ENCODE assay signal across 19 cellular contexts in the genomic region with DNA sequence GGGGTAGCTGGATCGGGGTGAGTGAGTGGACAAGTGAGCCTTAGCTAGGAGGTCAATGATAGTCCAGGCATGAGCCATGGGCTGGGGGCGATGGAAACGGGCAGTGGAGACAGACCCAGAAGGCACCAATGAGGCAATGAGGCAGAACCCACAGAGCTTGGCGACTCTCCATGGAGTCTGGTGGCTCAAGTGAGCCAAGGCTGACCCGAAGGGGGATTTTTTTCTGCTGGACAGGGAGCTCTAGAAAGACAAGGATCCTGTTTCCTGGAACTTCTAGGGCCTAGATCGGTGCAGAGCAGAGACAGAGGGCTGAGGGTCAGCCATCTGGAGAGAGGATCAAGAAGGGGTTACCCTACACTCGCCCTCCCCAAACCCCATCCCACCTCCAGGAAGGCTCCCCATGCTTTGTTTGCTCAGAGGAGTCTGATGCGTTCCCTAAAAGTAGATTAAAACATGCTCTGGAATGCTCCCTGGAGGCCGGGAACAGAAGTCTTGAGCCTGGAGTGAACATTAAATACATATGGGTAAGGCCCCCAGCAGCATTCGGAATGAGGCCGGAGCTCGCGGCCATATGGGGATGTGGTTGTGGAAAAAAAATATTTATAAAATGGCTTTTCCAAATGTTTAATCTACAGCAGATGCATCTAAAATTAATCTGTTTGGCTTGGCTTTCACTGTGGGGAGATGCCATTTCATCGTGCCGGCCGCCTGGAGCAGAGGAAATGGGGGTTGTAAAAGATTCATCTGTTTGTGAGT.
DNase-seq lines count a peak whose midpoint lies in the region; ATAC-seq and TF ChIP-seq lines count a peak whose summit lies in the region.
"Had no signal": no experiment of that assay in that cellular context is flagged by ENCODE, and none has a peak within 500 bp of the region (broad histone marks: within the 10 kb centered on the region; RNA-seq: fewer than 3 reads in every experiment).

No MANE protein-coding gene starts in this region.

- no peaks in the 10 kb centered on the region for H3K36me3 ChIP-seq in brain microvascular endothelial cell (replicated peaks)
- H3K36me3 ChIP-seq: Peyer's patch had no signal

- no peaks in the 10 kb centered on the region for H3K4me1 Mint-ChIP-seq in activated CD4-positive, alpha-beta memory T cell treated with anti-CD3 and anti-CD28 coated beads for 36 hours (ENCODE audit: low read depth)
- H3K4me1 Mint-ChIP-seq: T-cell had no signal

- ATAC-seq in left ventricle myocardium superior, result peak; percentile 84
- no peak for ATAC-seq in GM21723 (IDR thresholded peaks at IDR 0.05; ENCODE audit: unreplicated experiment)
- ATAC-seq: A549, psoas muscle, T-cell, WTC11 had no signal

- H3K4me3 ChIP-seq in HFF-Myc (replicated peaks; ENCODE audit: low read depth, low read length), result no peak overlapping the region
- no peak overlapping the region for H3K4me3 ChIP-seq in brain microvascular endothelial cell (ENCODE audit: low read depth, low read length)
- H3K4me3 ChIP-seq: A549, Peyer's patch, psoas muscle had no signal

- H3K27me3 Mint-ChIP-seq in activated CD4-positive, alpha-beta memory T cell treated with anti-CD3 and anti-CD28 coated beads for 36 hours, result peaks cover 3% of the 10 kb centered on the region

- H3K27me3 ChIP-seq in brain microvascular endothelial cell (replicated peaks), result no peaks in the 10 kb centered on the region
- H3K27me3 ChIP-seq: Peyer's patch had no signal

- no peaks in the 10 kb centered on the region for H3K36me3 Mint-ChIP-seq in activated CD4-positive, alpha-beta memory T cell treated with anti-CD3 and anti-CD28 coated beads for 36 hours
- H3K36me3 Mint-ChIP-seq: T-cell, WTC11 had no signal

- peak overlapping the region; percentile 7 for H3K27ac ChIP-seq in brain microvascular endothelial cell
- H3K27ac ChIP-seq: Peyer's patch, psoas muscle had no signal

- POLR2A ChIA-PET in activated CD4-positive, alpha-beta memory T cell treated with anti-CD3 and anti-CD28 coated beads for 36 hours (lab: Charles Lee), result no interaction called here

- in situ Hi-C loops in brain microvascular endothelial cell (cut with HindIII; ENCODE audit: low pct_ligation_motif_present, low sequenced_read_pairs), result no loop called here

- TF ChIP-seq CTCF in HFF-Myc (IDR thresholded peaks at IDR 0.05; ENCODE audit: low read depth, low read length, missing control alignments), result peak; percentile 29
- TF ChIP-seq CTCF in brain microvascular endothelial cell (IDR thresholded peaks at IDR 0.05; ENCODE audit: low read depth, low read length, missing control alignments), result peak; percentile 51

- H3K9me3 Mint-ChIP-seq in activated CD4-positive, alpha-beta memory T cell treated with anti-CD3 and anti-CD28 coated beads for 36 hours, result no peaks in the 10 kb centered on the region
- H3K9me3 Mint-ChIP-seq: T-cell had no signal

- CTCF ChIA-PET in activated CD4-positive, alpha-beta memory T cell treated with anti-CD3 and anti-CD28 coated beads for 36 hours (lab: Charles Lee), result no interaction called here

- DNase-seq in A172 (ENCODE audit: low spot score) (peak; percentile 10), HFF-Myc (ENCODE audit: extremely low read depth, low read depth) (peak; percentile 90), brain microvascular endothelial cell (peak; percentile 52), left ventricle myocardium superior (no peak), NCI-H82 (lab: John Stamatoyannopoulos, UW) (no peak), inferior parietal cortex (ENCODE audit: extremely low spot score) (no peak)
- no peak for DNase-seq in activated CD4-positive, alpha-beta memory T cell treated with anti-CD3 and anti-CD28 coated beads for 36 hours
- DNase-seq: activated naive CD4-positive, alpha-beta T cell; caudate nucleus; head of caudate nucleus; NCI-H2029 treated with DMSO at 0.1 percent for 48 hours; NCI-H526 treated with DMSO at 0.1 percent for 48 hours; Peyer's patch; psoas muscle; stimulated activated CD8-positive, alpha-beta memory T cell treated with anti-CD3 and anti-CD28 coated beads, Interleukin-4, amount 100 ng/mL, for 48 hours; T-cell had no signal

- intact Hi-C loops in left ventricle myocardium superior (cut with micrococcal nuclease), result no loop called here
- intact Hi-C loops in activated CD4-positive, alpha-beta memory T cell treated with anti-CD3 and anti-CD28 coated beads for 36 hours (cut with micrococcal nuclease), result no loop called here

- no peak overlapping the region for H3K4me3 Mint-ChIP-seq in activated CD4-positive, alpha-beta memory T cell treated with anti-CD3 and anti-CD28 coated beads for 36 hours
- H3K4me3 Mint-ChIP-seq: T-cell, WTC11 had no signal

- no peak overlapping the region for H3K27ac Mint-ChIP-seq in activated CD4-positive, alpha-beta memory T cell treated with anti-CD3 and anti-CD28 coated beads for 36 hours
- H3K27ac Mint-ChIP-seq: T-cell, WTC11 had no signal

Comparison
In these comparisons a context has a peak if more than half of its experiments do, and no peak if none do; other contexts are left out.
1. DNase-seq: peak in A172 (single experiment), HFF-Myc (single experiment) and brain microvascular endothelial cell (single experiment); none in left ventricle myocardium superior (single experiment), NCI-H82 (single experiment), activated CD4-positive, alpha-beta memory T cell treated with anti-CD3 and anti-CD28 coated beads for 36 hours (single experiment) and inferior parietal cortex (single experiment).